9 cellular contexts compared by ENCODE assay signal in the genomic region with DNA sequence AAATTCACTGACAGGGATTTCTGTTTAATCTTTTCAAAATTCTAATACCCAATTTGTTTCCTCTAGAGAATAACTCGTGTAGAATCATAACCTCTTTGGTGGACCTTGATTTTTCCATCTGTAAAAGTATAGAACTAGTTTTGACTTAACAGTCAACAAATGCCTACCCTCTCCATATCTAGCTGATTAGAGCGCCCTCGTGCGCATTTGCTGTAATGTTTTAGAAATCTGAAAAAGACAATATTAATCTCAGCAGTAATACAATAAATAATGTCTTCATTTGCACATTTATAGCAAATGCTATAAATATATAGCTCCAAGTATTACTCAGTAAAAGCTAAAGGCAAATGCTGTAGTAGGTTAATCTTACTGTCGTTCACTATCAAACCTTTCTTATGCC. TPM values are rescaled to one million over a fixed set of nuclear protein-coding genes. Genes with fewer than 3 reads are reported as not detected.
DNase-seq lines count a peak whose midpoint lies in the region; ATAC-seq and TF ChIP-seq lines count a peak whose summit lies in the region.
"Not testable (repeated sequence)": the region's sequence is repeated elsewhere in the genome, so short reads cannot be mapped to it uniquely, and the experiment has no call there.
"Had no signal": no experiment of that assay in that cellular context is flagged by ENCODE, and none has a peak within 500 bp of the region (broad histone marks: within the 10 kb centered on the region; RNA-seq: fewer than 3 reads in every experiment).

No MANE protein-coding gene starts in this region.

- intact Hi-C loops in CD8-positive, alpha-beta T cell (cut with DNase I, micrococcal nuclease); activated CD8-positive, alpha-beta T cell treated with anti-CD3 and anti-CD28 coated beads for 36 hours (cut with micrococcal nuclease); heart right ventricle (cut with DNase I): not testable (repeated sequence)

- H3K79me2 ChIP-seq in GM23338 (replicated peaks; ENCODE audit: insufficient read depth); neural cell (replicated peaks; ENCODE audit: insufficient read depth, low read length): not testable (repeated sequence)

- peak in 4 of 7 experiments; percentile 35 to 55 (median 41) for DNase-seq in CD8-positive, alpha-beta T cell
- not testable (repeated sequence) for DNase-seq in GM23338 (ENCODE audit: low spot score); RWPE2 (ENCODE audit: low spot score)
- DNase-seq in activated CD8-positive, alpha-beta T cell treated with anti-CD3 and anti-CD28 coated beads for 36 hours, result peak; percentile 55
- DNase-seq in activated naive CD8-positive, alpha-beta T cell treated with anti-CD3 and anti-CD28 coated beads, Interleukin-2, amount 50 U/mL, for 24 hours, result peak; percentile 43
- peak; percentile 20 to 29 for DNase-seq in heart right ventricle
- DNase-seq in stimulated activated CD8-positive, alpha-beta memory T cell treated with anti-CD3 and anti-CD28 coated beads, Interleukin-4, amount 100 ng/mL, for 48 hours, result peak; percentile 54

- not testable (repeated sequence) for H3K27ac ChIP-seq in CD8-positive, alpha-beta T cell (ENCODE audit: low read depth, low read length); GM23338 (ENCODE audit: low read depth); RWPE2 (ENCODE audit: poor library complexity, severe bottlenecking); heart right ventricle; neural cell (ENCODE audit: low read length)

- H3K36me3 ChIP-seq in CD8-positive, alpha-beta T cell (ENCODE audit: insufficient read depth, low read length); GM23338 (ENCODE audit: insufficient read depth); RWPE2 (ENCODE audit: low read depth); heart right ventricle; neural cell (ENCODE audit: insufficient read depth, low read length): not testable (repeated sequence)

- not testable (repeated sequence) for H3K9me2 ChIP-seq in GM23338 (ENCODE audit: insufficient read depth); neural cell (ENCODE audit: insufficient read depth, low read length)

- H3K4me3 Mint-ChIP-seq in CD8-positive, alpha-beta T cell; GM23338; activated CD8-positive, alpha-beta T cell treated with anti-CD3 and anti-CD28 coated beads for 36 hours; activated naive CD8-positive, alpha-beta T cell treated with anti-CD3 and anti-CD28 coated beads, Interleukin-2, amount 50 U/mL, for 24 hours: not testable (repeated sequence)

- not testable (repeated sequence) for H3K4me2 ChIP-seq in GM23338; neural cell (ENCODE audit: low read length)

- not testable (repeated sequence) for H3K27me3 ChIP-seq in CD8-positive, alpha-beta T cell (ENCODE audit: insufficient read depth, low read length); GM23338 (ENCODE audit: insufficient read depth); RWPE2 (ENCODE audit: insufficient read depth, poor library complexity, severe bottlenecking); heart right ventricle; neural cell (ENCODE audit: insufficient read depth, low read depth, low read length)

- not testable (repeated sequence) for H4K20me1 ChIP-seq in GM23338 (replicated peaks; ENCODE audit: insufficient read depth); neural cell (ENCODE audit: insufficient read depth)

- 42 to 58% methylated on average over 4 of the region's 5 CpGs for WGBS in heart right ventricle, 2 donors

- H2AFZ ChIP-seq in GM23338; neural cell (ENCODE audit: low read depth, low read length): not testable (repeated sequence)

- CTCF ChIA-PET in CD8-positive, alpha-beta T cell (lab: Charles Lee); activated CD8-positive, alpha-beta T cell treated with anti-CD3 and anti-CD28 coated beads for 36 hours (lab: Charles Lee): not testable (repeated sequence)

- TF ChIP-seq EP300 in neural cell (conservative IDR thresholded peaks at IDR 0.05; ENCODE audit: poor library complexity, severe bottlenecking), result not testable (repeated sequence)

- TF ChIP-seq RAD21 in neural cell (conservative IDR thresholded peaks at IDR 0.05), result not testable (repeated sequence)

- not testable (repeated sequence) for H3K9me3 Mint-ChIP-seq in CD8-positive, alpha-beta T cell; GM23338; activated CD8-positive, alpha-beta T cell treated with anti-CD3 and anti-CD28 coated beads for 36 hours; activated naive CD8-positive, alpha-beta T cell treated with anti-CD3 and anti-CD28 coated beads, Interleukin-2, amount 50 U/mL, for 24 hours

- not testable (repeated sequence) for H3K27me3 Mint-ChIP-seq in CD8-positive, alpha-beta T cell (ENCODE audit: low read depth); GM23338 (ENCODE audit: insufficient read depth, low read depth, poor library complexity); activated CD8-positive, alpha-beta T cell treated with anti-CD3 and anti-CD28 coated beads for 36 hours; activated naive CD8-positive, alpha-beta T cell treated with anti-CD3 and anti-CD28 coated beads, Interleukin-2, amount 50 U/mL, for 24 hours

- POLR2A ChIA-PET in CD8-positive, alpha-beta T cell (lab: Charles Lee); activated CD8-positive, alpha-beta T cell treated with anti-CD3 and anti-CD28 coated beads for 36 hours (lab: Charles Lee): not testable (repeated sequence)

- H3K36me3 Mint-ChIP-seq in CD8-positive, alpha-beta T cell; GM23338 (ENCODE audit: low read depth); activated CD8-positive, alpha-beta T cell treated with anti-CD3 and anti-CD28 coated beads for 36 hours (ENCODE audit: low read depth); activated naive CD8-positive, alpha-beta T cell treated with anti-CD3 and anti-CD28 coated beads, Interleukin-2, amount 50 U/mL, for 24 hours (ENCODE audit: low read depth): not testable (repeated sequence)

- not testable (repeated sequence) for H3K27ac Mint-ChIP-seq in CD8-positive, alpha-beta T cell; GM23338; activated CD8-positive, alpha-beta T cell treated with anti-CD3 and anti-CD28 coated beads for 36 hours; activated naive CD8-positive, alpha-beta T cell treated with anti-CD3 and anti-CD28 coated beads, Interleukin-2, amount 50 U/mL, for 24 hours

- TF ChIP-seq CTCF in CD8-positive, alpha-beta T cell (IDR thresholded peaks at IDR 0.05), result peak; percentile 17
- TF ChIP-seq CTCF in GM23338 (conservative IDR thresholded peaks at IDR 0.05; ENCODE audit: low read depth in 2 of 2) (peak; percentile 45 to 58), RWPE2 (IDR thresholded peaks at IDR 0.05; ENCODE audit: poor library complexity, severe bottlenecking) (peak; percentile 21), heart right ventricle (IDR thresholded peaks at IDR 0.05) (peak in 3 of 9 donors; percentile 17 to 27 (median 23)), neural cell (IDR thresholded peaks at IDR 0.05; ENCODE audit: poor library complexity, severe bottlenecking) (peak; percentile 37)
- TF ChIP-seq CTCF in activated CD8-positive, alpha-beta T cell treated with anti-CD3 and anti-CD28 coated beads for 36 hours (IDR thresholded peaks at IDR 0.05), result not testable (repeated sequence)

- H3F3A ChIP-seq in GM23338 (replicated peaks; ENCODE audit: low read depth); neural cell (ENCODE audit: insufficient read depth, low read length, poor library complexity, severe bottlenecking): not testable (repeated sequence)

- H3K4me1 Mint-ChIP-seq in CD8-positive, alpha-beta T cell (ENCODE audit: low read depth); GM23338; activated CD8-positive, alpha-beta T cell treated with anti-CD3 and anti-CD28 coated beads for 36 hours (ENCODE audit: low read depth); activated naive CD8-positive, alpha-beta T cell treated with anti-CD3 and anti-CD28 coated beads, Interleukin-2, amount 50 U/mL, for 24 hours: not testable (repeated sequence)

- ATAC-seq in CD8-positive, alpha-beta T cell; GM23338; RWPE2 (ENCODE audit: low read depth); activated CD8-positive, alpha-beta T cell treated with anti-CD3 and anti-CD28 coated beads for 36 hours; activated naive CD8-positive, alpha-beta T cell treated with anti-CD3 and anti-CD28 coated beads, Interleukin-2, amount 50 U/mL, for 24 hours; heart right ventricle: not testable (repeated sequence)

- not testable (repeated sequence) for H3K9me3 ChIP-seq in CD8-positive, alpha-beta T cell (ENCODE audit: low read length); RWPE2 (ENCODE audit: severe bottlenecking); heart right ventricle; neural cell (ENCODE audit: low read length)

- not testable (repeated sequence) for H3K4me1 ChIP-seq in CD8-positive, alpha-beta T cell (ENCODE audit: insufficient read depth, low read length); GM23338 (ENCODE audit: insufficient read depth); RWPE2 (ENCODE audit: insufficient read depth, poor library complexity, severe bottlenecking); heart right ventricle

- not testable (repeated sequence) for H3K4me3 ChIP-seq in CD8-positive, alpha-beta T cell (ENCODE audit: low read depth, low read length); GM23338; RWPE2 (ENCODE audit: severe bottlenecking); heart right ventricle; neural cell (ENCODE audit: low read length)

- H3K9ac ChIP-seq in neural cell (ENCODE audit: low read length), result not testable (repeated sequence)

RNA-seq across cellular contexts. Expression of gene CCL4L2, which starts 18.8 kb away (rescaled TPM):
- 1 to 10 TPM; 6.6 to 6.9 TPM for total RNA-seq in CD8-positive, alpha-beta T cell
- not detected in 2 replicates for total RNA-seq in GM23338 (2014; rRNA removed; shearing (Covaris generic))
- polyA plus RNA-seq in GM23338 (2016; fragmentation: Nextera tagmentation; extraction: Ambion mirVana) (not detected in 2 replicates), heart right ventricle (under 1 TPM in 1 of 2 donors, not detected in 1; 0.12 TPM), neural cell (not detected in 2 replicates)
- total RNA-seq in activated CD8-positive, alpha-beta T cell treated with anti-CD3 and anti-CD28 coated beads for 36 hours, result 100 to 1,000 TPM in 1 of 2 experiments, 10 to 100 TPM in 1; 95.1 to 102 TPM
- 10 to 100 TPM in 1 of 10 donors, 1 to 10 TPM in 1, under 1 TPM in 2, not detected in 6; 0.62 to 17.1 (median 1.0) TPM for total RNA-seq in heart right ventricle
- polyA minus RNA-seq in neural cell, result not detected in 2 replicates
- total RNA-seq: PC-3 had no signal

RNA-seq across cellular contexts. Expression of gene CCL3L1, which starts 33.1 kb away (rescaled TPM):
- 1 to 10 TPM; 6.2 to 7.5 TPM for total RNA-seq in CD8-positive, alpha-beta T cell
- not detected in 2 replicates for total RNA-seq in GM23338 (2014; rRNA removed; shearing (Covaris generic))
- 0.59 and 0.70 TPM in 2 replicates for polyA plus RNA-seq in GM23338 (2016; fragmentation: Nextera tagmentation; extraction: Ambion mirVana)
- total RNA-seq in activated CD8-positive, alpha-beta T cell treated with anti-CD3 and anti-CD28 coated beads for 36 hours, result 10 to 100 TPM; 33.8 to 35.1 TPM
- total RNA-seq in heart right ventricle, result 1 to 10 TPM in 1 of 10 donors, under 1 TPM in 3, not detected in 6; 0.31 to 7.5 (median 0.92) TPM
- polyA plus RNA-seq in heart right ventricle, result under 1 TPM in 1 of 2 donors, not detected in 1; 0.10 TPM
- polyA plus RNA-seq in neural cell, result not detected in 2 replicates
- polyA minus RNA-seq in neural cell, result not detected in 2 replicates
- total RNA-seq: PC-3 had no signal

RNA-seq across cellular contexts. Expression of gene TBC1D3I, which starts 34.7 kb away (rescaled TPM):
- total RNA-seq in CD8-positive, alpha-beta T cell, result under 1 TPM in 1 of 2 experiments, not detected in 1; 0.41 TPM
- total RNA-seq in GM23338 (2014; rRNA removed; shearing (Covaris generic)), result 0.62 TPM in 1 of 2 replicates, not detected in the other
- 0.11 TPM in 1 of 2 replicates, not detected in the other for polyA plus RNA-seq in GM23338 (2016; fragmentation: Nextera tagmentation; extraction: Ambion mirVana)
- under 1 TPM; 0.38 to 0.45 TPM for total RNA-seq in activated CD8-positive, alpha-beta T cell treated with anti-CD3 and anti-CD28 coated beads for 36 hours
- under 1 TPM in 5 of 10 donors, not detected in 5; 0.19 to 0.68 (median 0.42) TPM for total RNA-seq in heart right ventricle
- polyA plus RNA-seq in heart right ventricle, result under 1 TPM in 1 of 2 donors, not detected in 1; 0.23 TPM
- 0.32 and 4.2 TPM in 2 replicates for polyA plus RNA-seq in neural cell
- 1.2 TPM in 1 of 2 replicates, not detected in the other for polyA minus RNA-seq in neural cell

RNA-seq across cellular contexts. Expression of gene TBC1D3B, which starts 53.2 kb away (rescaled TPM):
- 1 to 10 TPM; 4.6 to 5.4 TPM for total RNA-seq in CD8-positive, alpha-beta T cell
- 0.54 and 1.3 TPM in 2 replicates for total RNA-seq in GM23338 (2014; rRNA removed; shearing (Covaris generic))
- polyA plus RNA-seq in GM23338 (2016; fragmentation: Nextera tagmentation; extraction: Ambion mirVana), result 0.80 and 0.95 TPM in 2 replicates
- 1 to 10 TPM; 6.6 to 9.0 TPM for total RNA-seq in activated CD8-positive, alpha-beta T cell treated with anti-CD3 and anti-CD28 coated beads for 36 hours
- total RNA-seq in heart right ventricle, result 1 to 10 TPM in 9 of 10 donors, under 1 TPM in 1; 0.94 to 2.9 (median 1.7) TPM
- polyA plus RNA-seq in heart right ventricle, result 1 to 10 TPM in 1 of 2 donors, under 1 TPM in 1; 0.42 to 5.9 TPM
- polyA plus RNA-seq in neural cell, result 6.9 and 9.8 TPM in 2 replicates
- 2.9 and 5.1 TPM in 2 replicates for polyA minus RNA-seq in neural cell

Comparison
In these comparisons a context has a peak if more than half of its experiments do, and no peak if none do; other contexts are left out.
1. RNA of gene CCL4L2, which starts 18.8 kb away (total RNA-seq): 95.1 to 102 TPM in activated CD8-positive, alpha-beta T cell treated with anti-CD3 and anti-CD28 coated beads for 36 hours; 6.6 to 6.9 TPM in CD8-positive, alpha-beta T cell, 0.62 to 17.1 TPM in heart right ventricle and not detected in GM23338; every median in the first group is over 4 times any median in the second.
2. RNA of gene CCL3L1, which starts 33.1 kb away (total RNA-seq): 33.8 to 35.1 TPM in activated CD8-positive, alpha-beta T cell treated with anti-CD3 and anti-CD28 coated beads for 36 hours; 6.2 to 7.5 TPM in CD8-positive, alpha-beta T cell, 0.31 to 7.5 TPM in heart right ventricle and not detected in GM23338; every median in the first group is over 4 times any median in the second.